Comparison of ENCODE assay signal across 27 cellular contexts in the genomic region with DNA sequence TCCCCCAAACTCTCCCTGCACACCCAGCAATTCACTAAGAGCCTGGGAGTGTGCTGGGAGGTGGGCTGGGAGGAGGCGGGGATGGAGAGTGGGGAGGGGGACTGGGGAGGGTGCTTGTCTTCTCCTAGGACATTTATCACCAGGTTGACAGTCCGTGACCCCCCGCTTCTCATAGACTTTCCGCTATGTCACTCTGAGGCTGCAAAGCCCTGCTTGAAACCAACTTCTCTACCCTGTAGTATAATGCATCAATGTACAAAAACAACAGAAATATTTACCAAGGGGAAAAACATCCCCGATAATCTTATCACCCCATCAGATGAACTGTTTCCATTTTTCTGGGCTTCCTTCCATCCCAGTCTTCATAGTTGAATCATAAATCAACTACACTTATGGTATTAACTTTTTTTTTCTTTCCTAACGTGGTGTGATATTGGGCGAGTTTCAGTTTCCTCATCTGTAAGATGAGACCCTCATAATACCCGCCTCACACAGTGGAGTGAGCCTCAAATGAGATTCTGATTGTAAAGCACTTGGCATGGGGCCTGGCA. TPM values are rescaled to one million over a fixed set of nuclear protein-coding genes. Genes with fewer than 3 reads are reported as not detected.
A peak's percentile ranks its signal among the peaks of the same experiment; 100 is the strongest.
DNase-seq lines count a peak whose midpoint lies in the region; ATAC-seq and TF ChIP-seq lines count a peak whose summit lies in the region.
"Had no signal": no experiment of that assay in that cellular context is flagged by ENCODE, and none has a peak within 500 bp of the region (broad histone marks: within the 10 kb centered on the region; RNA-seq: fewer than 3 reads in every experiment).

No MANE protein-coding gene starts in this region.

- H3K27ac Mint-ChIP-seq in activated naive CD4-positive, alpha-beta T cell treated with anti-CD3 and anti-CD28 coated beads for 36 hours = no peak overlapping the region
- H3K27ac Mint-ChIP-seq in IgD-negative memory B cell = peak overlapping the region in 2 of 3 donors; percentile 3 to 77
- peak overlapping the region; percentile 76 for H3K27ac Mint-ChIP-seq in activated T-helper 1 cell treated with anti-CD3 and anti-CD28 coated beads, Interleukin-12 subunit alpha, Interleukin-12 subunit beta, Interleukin-2, Interleukin-4 antibody, amounts not matched to agents 30 ng/mL and 10 ng/mL and 1 ng/mL, durations not matched to agents 14 hours and 24 hours and 36 hours
- H3K27ac Mint-ChIP-seq in stimulated activated naive B cell treated with anti-CD40 and anti-IgM and Interleukin-4, amounts not matched to agents 10 μg/mL and 1 μg/mL and 100 μg/mL, for 72 hours = peak overlapping the region; percentile 84

- H3K27me3 ChIP-seq in uterus (no peaks in the 10 kb centered on the region), spleen (replicated peaks in 1 of 7) (no peaks in the 10 kb centered on the region)
- H3K27me3 ChIP-seq: brain microvascular endothelial cell, colonic mucosa, sigmoid colon, SJSA1, tibial nerve had no signal

- TF ChIP-seq POLR2A in uterus (IDR thresholded peaks at IDR 0.05) (no peak), spleen (IDR thresholded peaks at IDR 0.05) (no peak)

- no peaks in the 10 kb centered on the region for H3K27me3 Mint-ChIP-seq in activated naive CD4-positive, alpha-beta T cell treated with anti-CD3 and anti-CD28 coated beads for 36 hours (ENCODE audit: low read depth)
- peaks cover 9% of the 10 kb centered on the region for H3K27me3 Mint-ChIP-seq in IgD-negative memory B cell
- H3K27me3 Mint-ChIP-seq in activated T-helper 1 cell treated with anti-CD3 and anti-CD28 coated beads, Interleukin-12 subunit alpha, Interleukin-12 subunit beta, Interleukin-2, Interleukin-4 antibody, amounts not matched to agents 30 ng/mL and 10 ng/mL and 1 ng/mL, durations not matched to agents 14 hours and 24 hours and 36 hours (ENCODE audit: insufficient read depth) = no peaks in the 10 kb centered on the region
- H3K27me3 Mint-ChIP-seq in stimulated activated naive B cell treated with anti-CD40 and anti-IgM and Interleukin-4, amounts not matched to agents 10 μg/mL and 1 μg/mL and 100 μg/mL, for 72 hours = no peaks in the 10 kb centered on the region
- H3K27me3 Mint-ChIP-seq: CD4-positive, CD25-positive, alpha-beta regulatory T cell; naive thymus-derived CD4-positive, alpha-beta T cell had no signal

- H3K4me1 ChIP-seq in uterus = no peaks in the 10 kb centered on the region
- peaks cover 0 to 31% (median 23%) of the 10 kb centered on the region in 6 donors for H3K4me1 ChIP-seq in spleen
- H3K4me1 ChIP-seq: colonic mucosa, sigmoid colon had no signal

- intact Hi-C loops in activated naive CD4-positive, alpha-beta T cell treated with anti-CD3 and anti-CD28 coated beads for 36 hours (cut with micrococcal nuclease) = loop anchor here (1.0 to 2.0 kb wide), 3 partner anchors 17 to 361 kb away; no protein-coding TSS in a partner anchor
- intact Hi-C loops in activated T-helper 1 cell treated with anti-CD3 and anti-CD28 coated beads, Interleukin-12 subunit alpha, Interleukin-12 subunit beta, Interleukin-2, Interleukin-4 antibody, amounts not matched to agents 30 ng/mL and 10 ng/mL and 1 ng/mL, durations not matched to agents 14 hours and 24 hours and 36 hours (cut with micrococcal nuclease) = loop anchor here (1.0 kb wide), 1 partner anchor 73 kb away; no protein-coding TSS in a partner anchor
- intact Hi-C loops in uterus (cut with DNase I; ENCODE audit: low total_unique reads) (no loop called here), spleen (cut with DNase I; ENCODE audit: low total_unique reads) (loop anchor here (5.0 kb wide), 1 partner anchor 186 kb away; no protein-coding TSS in a partner anchor)

- ATAC-seq in stimulated activated naive B cell treated with anti-CD40 and anti-IgM and Interleukin-4, amounts not matched to agents 10 μg/mL and 1 μg/mL and 100 μg/mL, for 72 hours (replicated peaks) = peak; percentile 24 to 33
- ATAC-seq: activated CD4-positive, CD25-positive, alpha-beta regulatory T cell treated with anti-CD3 and anti-CD28 coated beads, Interleukin-2, amount 50 U/mL, for 24 hours; left colon; naive thymus-derived CD4-positive, alpha-beta T cell; Panc1 had no signal

- H3K4me3 ChIP-seq in uterus = no peak overlapping the region
- H3K4me3 ChIP-seq in spleen = no peak overlapping the region
- H3K4me3 ChIP-seq: colonic mucosa, sigmoid colon, SJSA1, tibial nerve had no signal

- no peaks in the 10 kb centered on the region for H3K36me3 ChIP-seq in uterus
- no peaks in the 10 kb centered on the region for H3K36me3 ChIP-seq in spleen
- H3K36me3 ChIP-seq: brain microvascular endothelial cell, colonic mucosa, sigmoid colon, SJSA1, tibial nerve had no signal

- H3K27ac ChIP-seq in uterus (no peak overlapping the region), spleen (no peak overlapping the region)
- H3K27ac ChIP-seq: brain microvascular endothelial cell, colonic mucosa, KMS-11, sigmoid colon, SJSA1, tibial nerve had no signal

- peaks cover 36% of the 10 kb centered on the region for H3K4me1 Mint-ChIP-seq in activated naive CD4-positive, alpha-beta T cell treated with anti-CD3 and anti-CD28 coated beads for 36 hours (ENCODE audit: low read depth)
- H3K4me1 Mint-ChIP-seq in IgD-negative memory B cell = peaks cover 18 to 37% (median 27%) of the 10 kb centered on the region in 3 donors
- peaks cover 74% of the 10 kb centered on the region for H3K4me1 Mint-ChIP-seq in activated T-helper 1 cell treated with anti-CD3 and anti-CD28 coated beads, Interleukin-12 subunit alpha, Interleukin-12 subunit beta, Interleukin-2, Interleukin-4 antibody, amounts not matched to agents 30 ng/mL and 10 ng/mL and 1 ng/mL, durations not matched to agents 14 hours and 24 hours and 36 hours (ENCODE audit: low read depth)
- peaks cover 52 to 71% of the 10 kb centered on the region in 2 donors for H3K4me1 Mint-ChIP-seq in stimulated activated naive B cell treated with anti-CD40 and anti-IgM and Interleukin-4, amounts not matched to agents 10 μg/mL and 1 μg/mL and 100 μg/mL, for 72 hours

- WGBS in spleen, 5 donors = 61 to 72% (median 64%) methylated on average over 8 of the region's 8 CpGs

- no peaks in the 10 kb centered on the region for H3K36me3 Mint-ChIP-seq in activated naive CD4-positive, alpha-beta T cell treated with anti-CD3 and anti-CD28 coated beads for 36 hours (ENCODE audit: low read depth)
- H3K36me3 Mint-ChIP-seq in IgD-negative memory B cell = no peaks in the 10 kb centered on the region
- H3K36me3 Mint-ChIP-seq in activated T-helper 1 cell treated with anti-CD3 and anti-CD28 coated beads, Interleukin-12 subunit alpha, Interleukin-12 subunit beta, Interleukin-2, Interleukin-4 antibody, amounts not matched to agents 30 ng/mL and 10 ng/mL and 1 ng/mL, durations not matched to agents 14 hours and 24 hours and 36 hours (ENCODE audit: low read depth) = no peaks in the 10 kb centered on the region
- H3K36me3 Mint-ChIP-seq in stimulated activated naive B cell treated with anti-CD40 and anti-IgM and Interleukin-4, amounts not matched to agents 10 μg/mL and 1 μg/mL and 100 μg/mL, for 72 hours = peaks cover 5% of the 10 kb centered on the region in 2 donors
- H3K36me3 Mint-ChIP-seq: CD4-positive, CD25-positive, alpha-beta regulatory T cell had no signal

- H3K9me3 ChIP-seq in uterus (no peaks in the 10 kb centered on the region), spleen (no peaks in the 10 kb centered on the region)
- H3K9me3 ChIP-seq: colonic mucosa, sigmoid colon, SJSA1, tibial nerve had no signal

- TF ChIP-seq CTCF in uterus (IDR thresholded peaks at IDR 0.05) = no peak
- TF ChIP-seq CTCF in spleen (IDR thresholded peaks at IDR 0.05 in 8 of 11, conservative IDR thresholded peaks at IDR 0.05 in 3 of 11) = no peak

- no peak overlapping the region for H3K4me3 Mint-ChIP-seq in activated naive CD4-positive, alpha-beta T cell treated with anti-CD3 and anti-CD28 coated beads for 36 hours
- H3K4me3 Mint-ChIP-seq in IgD-negative memory B cell = no peak overlapping the region
- no peak overlapping the region for H3K4me3 Mint-ChIP-seq in activated T-helper 1 cell treated with anti-CD3 and anti-CD28 coated beads, Interleukin-12 subunit alpha, Interleukin-12 subunit beta, Interleukin-2, Interleukin-4 antibody, amounts not matched to agents 30 ng/mL and 10 ng/mL and 1 ng/mL, durations not matched to agents 14 hours and 24 hours and 36 hours
- peak overlapping the region in 1 of 2 donors; percentile 2 for H3K4me3 Mint-ChIP-seq in stimulated activated naive B cell treated with anti-CD40 and anti-IgM and Interleukin-4, amounts not matched to agents 10 μg/mL and 1 μg/mL and 100 μg/mL, for 72 hours
- H3K4me3 Mint-ChIP-seq: CD4-positive, CD25-positive, alpha-beta regulatory T cell; naive thymus-derived CD4-positive, alpha-beta T cell had no signal

- CTCF ChIA-PET in activated naive CD4-positive, alpha-beta T cell treated with anti-CD3 and anti-CD28 coated beads for 36 hours (lab: Charles Lee) = interaction anchor here (1.0 to 7.3 kb wide), 3 partner anchors 14 to 186 kb away, joined by 3 to 131 read pairs (median 4); no protein-coding TSS in a partner anchor

- H3K9me3 Mint-ChIP-seq in activated naive CD4-positive, alpha-beta T cell treated with anti-CD3 and anti-CD28 coated beads for 36 hours = peaks cover 3% of the 10 kb centered on the region
- H3K9me3 Mint-ChIP-seq in IgD-negative memory B cell = no peaks in the 10 kb centered on the region
- peaks cover 3% of the 10 kb centered on the region for H3K9me3 Mint-ChIP-seq in activated T-helper 1 cell treated with anti-CD3 and anti-CD28 coated beads, Interleukin-12 subunit alpha, Interleukin-12 subunit beta, Interleukin-2, Interleukin-4 antibody, amounts not matched to agents 30 ng/mL and 10 ng/mL and 1 ng/mL, durations not matched to agents 14 hours and 24 hours and 36 hours
- peaks cover 0 to 4% of the 10 kb centered on the region in 2 donors for H3K9me3 Mint-ChIP-seq in stimulated activated naive B cell treated with anti-CD40 and anti-IgM and Interleukin-4, amounts not matched to agents 10 μg/mL and 1 μg/mL and 100 μg/mL, for 72 hours
- H3K9me3 Mint-ChIP-seq: CD4-positive, CD25-positive, alpha-beta regulatory T cell had no signal

- DNase-seq in activated naive CD4-positive, alpha-beta T cell treated with anti-CD3 and anti-CD28 coated beads for 36 hours = peak; percentile 38
- DNase-seq in activated naive CD4-positive, alpha-beta T cell (lab: John Stamatoyannopoulos, UW) = no peak
- DNase-seq in activated T-helper 1 cell treated with anti-CD3 and anti-CD28 coated beads, Interleukin-12 subunit alpha, Interleukin-12 subunit beta, Interleukin-2, Interleukin-4 antibody, amounts not matched to agents 30 ng/mL and 10 ng/mL and 1 ng/mL, durations not matched to agents 14 hours and 24 hours and 36 hours (ENCODE audit: low spot score) = no peak
- no peak for DNase-seq in stimulated activated naive B cell treated with anti-CD40 and anti-IgM and Interleukin-4, amounts not matched to agents 10 μg/mL and 1 μg/mL and 100 μg/mL, for 72 hours
- no peak for DNase-seq in uterus
- DNase-seq in NCI-H2107 (lab: John Stamatoyannopoulos, UW) = no peak
- no peak for DNase-seq in spleen
- DNase-seq: activated CD8-positive, alpha-beta memory T cell treated with anti-CD3 and anti-CD28 coated beads, Interleukin-2, amount 50 U/mL, for 48 hours; brain microvascular endothelial cell; CD4-positive, CD25-positive, alpha-beta regulatory T cell; colonic mucosa; HCEC 1CT; left colon; MV-4-11; naive thymus-derived CD4-positive, alpha-beta T cell; NCI-H1930; NCI-H446; sigmoid colon; stimulated activated naive CD4-positive, alpha-beta T cell; T-helper 9 cell had no signal

RNA-seq across cellular contexts. Expression of gene BATF, which starts 28.6 kb away (rescaled TPM):
- total RNA-seq in activated naive CD4-positive, alpha-beta T cell treated with anti-CD3 and anti-CD28 coated beads for 36 hours = 100 to 1,000 TPM; 178 to 179 TPM
- polyA plus RNA-seq in IgD-negative memory B cell = 21.9 TPM
- 213 and 214 TPM in 2 replicates for total RNA-seq in activated T-helper 1 cell treated with anti-CD3 and anti-CD28 coated beads, Interleukin-12 subunit alpha, Interleukin-12 subunit beta, Interleukin-2, Interleukin-4 antibody, amounts not matched to agents 30 ng/mL and 10 ng/mL and 1 ng/mL, durations not matched to agents 14 hours and 24 hours and 36 hours
- 1 to 10 TPM in 2 of 4 donors, under 1 TPM in 1, not detected in 1; 0.28 to 6.4 (median 1.3) TPM for total RNA-seq in uterus
- 10 to 100 TPM; 14.4 to 67.9 (median 28.0) TPM for total RNA-seq in spleen
- 10 to 100 TPM; 39.5 to 49.2 (median 44.2) TPM for polyA plus RNA-seq in spleen
- total RNA-seq: SJSA1 had no signal
- polyA plus RNA-seq: fibroblast of lung had no signal
